7 cellular contexts compared by ENCODE assay signal in genomic region chr2:85772019-85772745, GRCh38. TPM values are rescaled to one million over a fixed set of nuclear protein-coding genes. Genes with fewer than 3 reads are reported as not detected.
DNase-seq lines count a peak whose midpoint lies in the region; ATAC-seq and FAIRE-seq lines count a peak whose summit lies in the region.

No MANE protein-coding gene starts in this region.

- peaks cover 0 to 6% of the 10 kb centered on the region in 2 experiments for H3K36me3 ChIP-seq in mesenchymal stem cell (ENCODE audit: control insufficient read depth in 1 of 2, insufficient read depth in 2 of 2, low read depth in 1 of 2, low read length in 2 of 2)
- peaks cover 3% of the 10 kb centered on the region for H3K36me3 ChIP-seq in urinary bladder (ENCODE audit: insufficient read depth)

- H2BK120ac ChIP-seq in mesenchymal stem cell (ENCODE audit: low read depth, low read length): peak overlapping the region; percentile 95

- peak; percentile 86 for DNase-seq in HT-29 (ENCODE audit: low spot score)
- DNase-seq in RCC 7860 (ENCODE audit: low spot score): peak; percentile 99
- DNase-seq in epidermal melanocyte (ENCODE audit: insufficient read length, low spot score): peak; percentile 98
- DNase-seq in mesenchymal stem cell: peak; percentile 100
- DNase-seq in NOMO-1 treated with DMSO at 0.1 percent for 48 hours (lab: John Stamatoyannopoulos, UW; ENCODE audit: unreplicated experiment): no peak

- no peak overlapping the region for H2AFZ ChIP-seq in mesenchymal stem cell (ENCODE audit: low read depth, low read length)

- peak overlapping the region; percentile 71 for H4K91ac ChIP-seq in mesenchymal stem cell (ENCODE audit: low read length)

- peak overlapping the region; percentile 69 for H2BK5ac ChIP-seq in mesenchymal stem cell (ENCODE audit: low read depth, low read length, poor library complexity, severe bottlenecking)

- H3K14ac ChIP-seq in mesenchymal stem cell (ENCODE audit: low read length in 2 of 2): peak overlapping the region in 1 of 2 experiments; percentile 3

- H3K4me3 ChIP-seq in mesenchymal stem cell (ENCODE audit: insufficient read depth in 1 of 2, low read depth in 1 of 2, low read length in 2 of 2) (peak overlapping the region in 1 of 2 experiments; percentile 69), urinary bladder (ENCODE audit: low read depth, low read length) (no peak overlapping the region)

- peak overlapping the region; percentile 88 for H3K9ac ChIP-seq in mesenchymal stem cell (ENCODE audit: low read length)

- no peak for ATAC-seq in GM21515 (IDR thresholded peaks at IDR 0.05; ENCODE audit: unreplicated experiment)

- H3K79me1 ChIP-seq in mesenchymal stem cell (replicated peaks; ENCODE audit: low read length, poor library complexity, severe bottlenecking): no peaks in the 10 kb centered on the region

- H3K23ac ChIP-seq in mesenchymal stem cell (ENCODE audit: low read length in 2 of 2): no peak overlapping the region

- H3K27ac ChIP-seq in mesenchymal stem cell (ENCODE audit: low read length, poor library complexity, severe bottlenecking) (peak overlapping the region; percentile 90), urinary bladder (ENCODE audit: low read depth) (peak overlapping the region; percentile 69)

- H2AK5ac ChIP-seq in mesenchymal stem cell (ENCODE audit: low read length, severe bottlenecking): peak overlapping the region; percentile 94

- peak overlapping the region; percentile 89 for H2BK15ac ChIP-seq in mesenchymal stem cell (ENCODE audit: low read depth, poor library complexity, severe bottlenecking)

- WGBS in mesenchymal stem cell: 5% methylated on average over 35 of the region's 37 CpGs
- 2% methylated on average over 37 of the region's 37 CpGs for WGBS in urinary bladder

- H3K27me3 ChIP-seq in mesenchymal stem cell (ENCODE audit: control insufficient read depth in 1 of 2, insufficient read depth in 1 of 2, low read length in 2 of 2): peaks cover 0 to 7% of the 10 kb centered on the region in 2 experiments

- H3K4me1 ChIP-seq in mesenchymal stem cell (ENCODE audit: control insufficient read depth, insufficient read depth, low read depth, low read length) (peaks cover 60% of the 10 kb centered on the region), urinary bladder (ENCODE audit: insufficient read depth) (peaks cover 5% of the 10 kb centered on the region)

- peak; percentile 95 for FAIRE-seq in RCC 7860 (lab: Jason Lieb, UNC)

- no peaks in the 10 kb centered on the region for H3K9me3 ChIP-seq in mesenchymal stem cell (ENCODE audit: control insufficient read depth, low read length)

- H3K4me2 ChIP-seq in mesenchymal stem cell (ENCODE audit: low read length, poor library complexity, severe bottlenecking): peak overlapping the region; percentile 57

- H4K8ac ChIP-seq in mesenchymal stem cell (ENCODE audit: low read length): peak overlapping the region; percentile 71

- H3K4ac ChIP-seq in mesenchymal stem cell (ENCODE audit: low read depth in 1 of 2, low read length in 2 of 2): peak overlapping the region; percentile 83 to 92

- H2BK12ac ChIP-seq in mesenchymal stem cell (ENCODE audit: low read length in 2 of 2): peak overlapping the region; percentile 84 to 99

- H3K18ac ChIP-seq in mesenchymal stem cell (ENCODE audit: low read depth in 1 of 2, low read length in 2 of 2): peak overlapping the region; percentile 83 to 90

RNA-seq across cellular contexts. Expression of gene ATOH8, which starts 18.4 kb away (rescaled TPM):
- 1.0 and 2.3 TPM in 2 replicates for total RNA-seq in HT-29 (2014; rRNA removed; shearing (Covaris generic))
- polyA plus RNA-seq in mesenchymal stem cell (2013, experiment 1 of 2): 5.8 TPM
- 6.0 TPM for polyA plus RNA-seq in mesenchymal stem cell (2013, experiment 2 of 2)
- total RNA-seq in urinary bladder: 18.3 TPM
- 49.2 TPM for polyA plus RNA-seq in urinary bladder
